ENCODE assay signal across 1 cellular context in the genomic region with DNA sequence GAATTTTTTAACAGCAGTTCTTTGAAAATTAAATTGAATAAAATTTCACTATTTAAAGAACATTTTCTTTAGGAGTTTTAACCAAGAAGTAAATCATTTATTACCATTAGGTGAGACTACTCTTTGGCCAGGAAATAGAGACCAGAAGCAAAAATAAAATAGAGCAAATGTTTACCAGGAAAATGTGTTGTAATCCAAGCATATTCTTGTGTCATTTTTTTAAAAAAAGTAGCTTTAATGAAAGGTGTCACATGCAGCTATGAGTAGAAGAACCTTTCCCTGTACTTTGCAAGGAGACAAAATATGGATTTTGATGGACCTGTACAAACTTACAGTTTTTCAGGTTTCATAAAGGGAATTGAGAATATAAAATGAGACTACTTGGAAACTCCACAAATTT.
TF ChIP-seq lines count a peak whose summit lies in the region.

No MANE protein-coding gene starts in this region.

TF ChIP-seq in HepG2, 621 proteins besides CTCF, POLR2A, EP300 and RAD21 (continued from another document and continues in another):
- TF ChIP-seq, protein P1, sequence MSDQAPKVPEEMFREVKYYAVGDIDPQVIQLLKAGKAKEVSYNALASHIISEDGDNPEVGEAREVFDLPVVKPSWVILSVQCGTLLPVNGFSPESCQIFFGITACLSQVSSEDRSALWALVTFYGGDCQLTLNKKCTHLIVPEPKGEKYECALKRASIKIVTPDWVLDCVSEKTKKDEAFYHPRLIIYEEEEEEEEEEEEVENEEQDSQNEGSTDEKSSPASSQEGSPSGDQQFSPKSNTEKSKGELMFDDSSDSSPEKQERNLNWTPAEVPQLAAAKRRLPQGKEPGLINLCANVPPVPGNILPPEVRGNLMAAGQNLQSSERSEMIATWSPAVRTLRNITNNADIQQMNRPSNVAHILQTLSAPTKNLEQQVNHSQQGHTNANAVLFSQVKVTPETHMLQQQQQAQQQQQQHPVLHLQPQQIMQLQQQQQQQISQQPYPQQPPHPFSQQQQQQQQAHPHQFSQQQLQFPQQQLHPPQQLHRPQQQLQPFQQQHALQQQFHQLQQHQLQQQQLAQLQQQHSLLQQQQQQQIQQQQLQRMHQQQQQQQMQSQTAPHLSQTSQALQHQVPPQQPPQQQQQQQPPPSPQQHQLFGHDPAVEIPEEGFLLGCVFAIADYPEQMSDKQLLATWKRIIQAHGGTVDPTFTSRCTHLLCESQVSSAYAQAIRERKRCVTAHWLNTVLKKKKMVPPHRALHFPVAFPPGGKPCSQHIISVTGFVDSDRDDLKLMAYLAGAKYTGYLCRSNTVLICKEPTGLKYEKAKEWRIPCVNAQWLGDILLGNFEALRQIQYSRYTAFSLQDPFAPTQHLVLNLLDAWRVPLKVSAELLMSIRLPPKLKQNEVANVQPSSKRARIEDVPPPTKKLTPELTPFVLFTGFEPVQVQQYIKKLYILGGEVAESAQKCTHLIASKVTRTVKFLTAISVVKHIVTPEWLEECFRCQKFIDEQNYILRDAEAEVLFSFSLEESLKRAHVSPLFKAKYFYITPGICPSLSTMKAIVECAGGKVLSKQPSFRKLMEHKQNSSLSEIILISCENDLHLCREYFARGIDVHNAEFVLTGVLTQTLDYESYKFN (CRISPR knock-in tag; conservative IDR thresholded peaks at IDR 0.05): 0 out of 2 replicates have a peak, but pooled peaks have one; percentile 33
- TF ChIP-seq FLYWCH1 (CRISPR knock-in tag; IDR thresholded peaks at IDR 0.05): no peak
- TF ChIP-seq, protein P2, sequence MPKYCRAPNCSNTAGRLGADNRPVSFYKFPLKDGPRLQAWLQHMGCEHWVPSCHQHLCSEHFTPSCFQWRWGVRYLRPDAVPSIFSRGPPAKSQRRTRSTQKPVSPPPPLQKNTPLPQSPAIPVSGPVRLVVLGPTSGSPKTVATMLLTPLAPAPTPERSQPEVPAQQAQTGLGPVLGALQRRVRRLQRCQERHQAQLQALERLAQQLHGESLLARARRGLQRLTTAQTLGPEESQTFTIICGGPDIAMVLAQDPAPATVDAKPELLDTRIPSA (CRISPR knock-in tag; IDR thresholded peaks at IDR 0.05; ENCODE audit: borderline replicate concordance): no peak
- TF ChIP-seq, protein P3, sequence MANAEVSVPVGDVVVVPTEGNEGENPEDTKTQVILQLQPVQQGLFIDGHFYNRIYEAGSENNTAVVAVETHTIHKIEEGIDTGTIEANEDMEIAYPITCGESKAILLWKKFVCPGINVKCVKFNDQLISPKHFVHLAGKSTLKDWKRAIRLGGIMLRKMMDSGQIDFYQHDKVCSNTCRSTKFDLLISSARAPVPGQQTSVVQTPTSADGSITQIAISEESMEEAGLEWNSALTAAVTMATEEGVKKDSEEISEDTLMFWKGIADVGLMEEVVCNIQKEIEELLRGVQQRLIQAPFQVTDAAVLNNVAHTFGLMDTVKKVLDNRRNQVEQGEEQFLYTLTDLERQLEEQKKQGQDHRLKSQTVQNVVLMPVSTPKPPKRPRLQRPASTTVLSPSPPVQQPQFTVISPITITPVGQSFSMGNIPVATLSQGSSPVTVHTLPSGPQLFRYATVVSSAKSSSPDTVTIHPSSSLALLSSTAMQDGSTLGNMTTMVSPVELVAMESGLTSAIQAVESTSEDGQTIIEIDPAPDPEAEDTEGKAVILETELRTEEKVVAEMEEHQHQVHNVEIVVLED (CRISPR knock-in tag; IDR thresholded peaks at IDR 0.05; ENCODE audit: borderline replicate concordance): no peak
- TF ChIP-seq KLF13 (CRISPR knock-in tag; IDR thresholded peaks at IDR 0.05): no peak
- TF ChIP-seq PAX8 (CRISPR knock-in tag; IDR thresholded peaks at IDR 0.05; ENCODE audit: borderline replicate concordance): no peak
- no peak for TF ChIP-seq HDAC2 (CRISPR knock-in tag; IDR thresholded peaks at IDR 0.05)
- TF ChIP-seq, protein P4, sequence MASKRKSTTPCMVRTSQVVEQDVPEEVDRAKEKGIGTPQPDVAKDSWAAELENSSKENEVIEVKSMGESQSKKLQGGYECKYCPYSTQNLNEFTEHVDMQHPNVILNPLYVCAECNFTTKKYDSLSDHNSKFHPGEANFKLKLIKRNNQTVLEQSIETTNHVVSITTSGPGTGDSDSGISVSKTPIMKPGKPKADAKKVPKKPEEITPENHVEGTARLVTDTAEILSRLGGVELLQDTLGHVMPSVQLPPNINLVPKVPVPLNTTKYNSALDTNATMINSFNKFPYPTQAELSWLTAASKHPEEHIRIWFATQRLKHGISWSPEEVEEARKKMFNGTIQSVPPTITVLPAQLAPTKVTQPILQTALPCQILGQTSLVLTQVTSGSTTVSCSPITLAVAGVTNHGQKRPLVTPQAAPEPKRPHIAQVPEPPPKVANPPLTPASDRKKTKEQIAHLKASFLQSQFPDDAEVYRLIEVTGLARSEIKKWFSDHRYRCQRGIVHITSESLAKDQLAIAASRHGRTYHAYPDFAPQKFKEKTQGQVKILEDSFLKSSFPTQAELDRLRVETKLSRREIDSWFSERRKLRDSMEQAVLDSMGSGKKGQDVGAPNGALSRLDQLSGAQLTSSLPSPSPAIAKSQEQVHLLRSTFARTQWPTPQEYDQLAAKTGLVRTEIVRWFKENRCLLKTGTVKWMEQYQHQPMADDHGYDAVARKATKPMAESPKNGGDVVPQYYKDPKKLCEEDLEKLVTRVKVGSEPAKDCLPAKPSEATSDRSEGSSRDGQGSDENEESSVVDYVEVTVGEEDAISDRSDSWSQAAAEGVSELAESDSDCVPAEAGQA (IDR thresholded peaks at IDR 0.05; ENCODE audit: low read depth): no peak
- TF ChIP-seq, protein P4 (CRISPR knock-in tag; IDR thresholded peaks at IDR 0.05; ENCODE audit: borderline replicate concordance): no peak
- peak; percentile 36; the same call in 1 of the 2 replicates for TF ChIP-seq NFIC (IDR thresholded peaks at IDR 0.05; ENCODE audit: low read length)
- no peak for TF ChIP-seq MBNL3 (CRISPR knock-in tag; conservative IDR thresholded peaks at IDR 0.05)
- TF ChIP-seq TEAD2 (CRISPR knock-in tag; IDR thresholded peaks at IDR 0.05): no peak
- no peak for TF ChIP-seq ZBTB20 (CRISPR knock-in tag; IDR thresholded peaks at IDR 0.05; ENCODE audit: borderline replicate concordance, low read depth)
- TF ChIP-seq NFE2L1 (CRISPR knock-in tag; IDR thresholded peaks at IDR 0.05; ENCODE audit: borderline replicate concordance): no peak
- TF ChIP-seq, protein P5, sequence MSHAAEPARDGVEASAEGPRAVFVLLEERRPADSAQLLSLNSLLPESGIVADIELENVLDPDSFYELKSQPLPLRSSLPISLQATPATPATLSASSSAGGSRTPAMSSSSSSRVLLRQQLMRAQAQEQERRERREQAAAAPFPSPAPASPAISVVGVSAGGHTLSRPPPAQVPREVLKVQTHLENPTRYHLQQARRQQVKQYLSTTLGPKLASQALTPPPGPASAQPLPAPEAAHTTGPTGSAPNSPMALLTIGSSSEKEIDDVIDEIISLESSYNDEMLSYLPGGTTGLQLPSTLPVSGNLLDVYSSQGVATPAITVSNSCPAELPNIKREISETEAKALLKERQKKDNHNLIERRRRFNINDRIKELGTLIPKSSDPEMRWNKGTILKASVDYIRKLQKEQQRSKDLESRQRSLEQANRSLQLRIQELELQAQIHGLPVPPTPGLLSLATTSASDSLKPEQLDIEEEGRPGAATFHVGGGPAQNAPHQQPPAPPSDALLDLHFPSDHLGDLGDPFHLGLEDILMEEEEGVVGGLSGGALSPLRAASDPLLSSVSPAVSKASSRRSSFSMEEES (CRISPR knock-in tag; IDR thresholded peaks at IDR 0.05): peak; percentile 36; the same call in 1 of the 2 replicates
- TF ChIP-seq, protein P6, sequence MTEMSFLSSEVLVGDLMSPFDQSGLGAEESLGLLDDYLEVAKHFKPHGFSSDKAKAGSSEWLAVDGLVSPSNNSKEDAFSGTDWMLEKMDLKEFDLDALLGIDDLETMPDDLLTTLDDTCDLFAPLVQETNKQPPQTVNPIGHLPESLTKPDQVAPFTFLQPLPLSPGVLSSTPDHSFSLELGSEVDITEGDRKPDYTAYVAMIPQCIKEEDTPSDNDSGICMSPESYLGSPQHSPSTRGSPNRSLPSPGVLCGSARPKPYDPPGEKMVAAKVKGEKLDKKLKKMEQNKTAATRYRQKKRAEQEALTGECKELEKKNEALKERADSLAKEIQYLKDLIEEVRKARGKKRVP (CRISPR knock-in tag; IDR thresholded peaks at IDR 0.05): peak in 1 of 2 experiments; percentile 86; a peak in 2 of 4 replicates
- no peak for TF ChIP-seq TOE1 (CRISPR knock-in tag; IDR thresholded peaks at IDR 0.05)
- TF ChIP-seq CREB1 (IDR thresholded peaks at IDR 0.05): no peak
- TF ChIP-seq CREB1 (CRISPR knock-in tag; IDR thresholded peaks at IDR 0.05): 0 out of 2 replicates have a peak, but pooled peaks have one; percentile 26
- no peak for TF ChIP-seq ZSCAN29 (CRISPR knock-in tag; conservative IDR thresholded peaks at IDR 0.05)
- no peak for TF ChIP-seq PHF21A (CRISPR knock-in tag; IDR thresholded peaks at IDR 0.05)
- no peak for TF ChIP-seq FOXP1 (IDR thresholded peaks at IDR 0.05)
- peak; percentile 64 for TF ChIP-seq FOXP1 (CRISPR knock-in tag; IDR thresholded peaks at IDR 0.05)
- no peak for TF ChIP-seq HNF4A (CRISPR knock-in tag; IDR thresholded peaks at IDR 0.05)
- no peak for TF ChIP-seq AHR (CRISPR knock-in tag; IDR thresholded peaks at IDR 0.05)
- TF ChIP-seq RFX3 (CRISPR knock-in tag; IDR thresholded peaks at IDR 0.05): no peak
- TF ChIP-seq ZNF720 (CRISPR knock-in tag; IDR thresholded peaks at IDR 0.05): no peak
- TF ChIP-seq SOX5 (CRISPR knock-in tag; IDR thresholded peaks at IDR 0.05; ENCODE audit: borderline replicate concordance): peak; percentile 20; the same call in 1 of the 2 replicates
- TF ChIP-seq, protein P7, sequence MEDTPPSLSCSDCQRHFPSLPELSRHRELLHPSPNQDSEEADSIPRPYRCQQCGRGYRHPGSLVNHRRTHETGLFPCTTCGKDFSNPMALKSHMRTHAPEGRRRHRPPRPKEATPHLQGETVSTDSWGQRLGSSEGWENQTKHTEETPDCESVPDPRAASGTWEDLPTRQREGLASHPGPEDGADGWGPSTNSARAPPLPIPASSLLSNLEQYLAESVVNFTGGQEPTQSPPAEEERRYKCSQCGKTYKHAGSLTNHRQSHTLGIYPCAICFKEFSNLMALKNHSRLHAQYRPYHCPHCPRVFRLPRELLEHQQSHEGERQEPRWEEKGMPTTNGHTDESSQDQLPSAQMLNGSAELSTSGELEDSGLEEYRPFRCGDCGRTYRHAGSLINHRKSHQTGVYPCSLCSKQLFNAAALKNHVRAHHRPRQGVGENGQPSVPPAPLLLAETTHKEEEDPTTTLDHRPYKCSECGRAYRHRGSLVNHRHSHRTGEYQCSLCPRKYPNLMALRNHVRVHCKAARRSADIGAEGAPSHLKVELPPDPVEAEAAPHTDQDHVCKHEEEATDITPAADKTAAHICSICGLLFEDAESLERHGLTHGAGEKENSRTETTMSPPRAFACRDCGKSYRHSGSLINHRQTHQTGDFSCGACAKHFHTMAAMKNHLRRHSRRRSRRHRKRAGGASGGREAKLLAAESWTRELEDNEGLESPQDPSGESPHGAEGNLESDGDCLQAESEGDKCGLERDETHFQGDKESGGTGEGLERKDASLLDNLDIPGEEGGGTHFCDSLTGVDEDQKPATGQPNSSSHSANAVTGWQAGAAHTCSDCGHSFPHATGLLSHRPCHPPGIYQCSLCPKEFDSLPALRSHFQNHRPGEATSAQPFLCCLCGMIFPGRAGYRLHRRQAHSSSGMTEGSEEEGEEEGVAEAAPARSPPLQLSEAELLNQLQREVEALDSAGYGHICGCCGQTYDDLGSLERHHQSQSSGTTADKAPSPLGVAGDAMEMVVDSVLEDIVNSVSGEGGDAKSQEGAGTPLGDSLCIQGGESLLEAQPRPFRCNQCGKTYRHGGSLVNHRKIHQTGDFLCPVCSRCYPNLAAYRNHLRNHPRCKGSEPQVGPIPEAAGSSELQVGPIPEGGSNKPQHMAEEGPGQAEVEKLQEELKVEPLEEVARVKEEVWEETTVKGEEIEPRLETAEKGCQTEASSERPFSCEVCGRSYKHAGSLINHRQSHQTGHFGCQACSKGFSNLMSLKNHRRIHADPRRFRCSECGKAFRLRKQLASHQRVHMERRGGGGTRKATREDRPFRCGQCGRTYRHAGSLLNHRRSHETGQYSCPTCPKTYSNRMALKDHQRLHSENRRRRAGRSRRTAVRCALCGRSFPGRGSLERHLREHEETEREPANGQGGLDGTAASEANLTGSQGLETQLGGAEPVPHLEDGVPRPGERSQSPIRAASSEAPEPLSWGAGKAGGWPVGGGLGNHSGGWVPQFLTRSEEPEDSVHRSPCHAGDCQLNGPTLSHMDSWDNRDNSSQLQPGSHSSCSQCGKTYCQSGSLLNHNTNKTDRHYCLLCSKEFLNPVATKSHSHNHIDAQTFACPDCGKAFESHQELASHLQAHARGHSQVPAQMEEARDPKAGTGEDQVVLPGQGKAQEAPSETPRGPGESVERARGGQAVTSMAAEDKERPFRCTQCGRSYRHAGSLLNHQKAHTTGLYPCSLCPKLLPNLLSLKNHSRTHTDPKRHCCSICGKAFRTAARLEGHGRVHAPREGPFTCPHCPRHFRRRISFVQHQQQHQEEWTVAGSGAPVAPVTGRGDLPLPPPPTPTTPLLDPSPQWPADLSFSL (CRISPR knock-in tag; IDR thresholded peaks at IDR 0.05): no peak
- no peak for TF ChIP-seq TBL1XR1 (IDR thresholded peaks at IDR 0.05; ENCODE audit: borderline replicate concordance, low read length, partially characterized antibody)
- TF ChIP-seq ZIK1 (CRISPR knock-in tag; IDR thresholded peaks at IDR 0.05; ENCODE audit: borderline replicate concordance, low read depth): no peak
- no peak for TF ChIP-seq ZNF839 (CRISPR knock-in tag; IDR thresholded peaks at IDR 0.05; ENCODE audit: borderline replicate concordance)
- no peak for TF ChIP-seq ZNF3 (CRISPR knock-in tag; IDR thresholded peaks at IDR 0.05)
- TF ChIP-seq, protein P8, sequence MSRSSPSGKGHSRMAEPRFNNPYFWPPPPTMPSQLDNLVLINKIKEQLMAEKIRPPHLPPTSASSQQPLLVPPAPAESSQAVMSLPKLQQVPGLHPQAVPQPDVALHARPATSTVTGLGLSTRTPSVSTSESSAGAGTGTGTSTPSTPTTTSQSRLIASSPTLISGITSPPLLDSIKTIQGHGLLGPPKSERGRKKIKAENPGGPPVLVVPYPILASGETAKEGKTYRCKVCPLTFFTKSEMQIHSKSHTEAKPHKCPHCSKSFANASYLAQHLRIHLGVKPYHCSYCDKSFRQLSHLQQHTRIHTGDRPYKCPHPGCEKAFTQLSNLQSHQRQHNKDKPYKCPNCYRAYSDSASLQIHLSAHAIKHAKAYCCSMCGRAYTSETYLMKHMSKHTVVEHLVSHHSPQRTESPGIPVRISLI (CRISPR knock-in tag; IDR thresholded peaks at IDR 0.05; ENCODE audit: borderline replicate concordance): peak; percentile 80
